In genomic region chr1:174965006-174965971, GRCh38 we compare ENCODE assay signal across 8 cellular contexts. TPM values are rescaled to one million over a fixed set of nuclear protein-coding genes. Genes with fewer than 3 reads are reported as not detected.
DNase-seq lines count a peak whose midpoint lies in the region; ATAC-seq and TF ChIP-seq lines count a peak whose summit lies in the region.

No MANE protein-coding gene starts in this region.

- WGBS in adipose tissue, 3 donors, result 41 to 44% (median 42%) methylated on average over 4 of the region's 4 CpGs

- peaks cover 35 to 60% of the 10 kb centered on the region in 2 donors for H3K4me1 ChIP-seq in thoracic aorta (ENCODE audit: control insufficient read depth in 1 of 2, low read depth in 2 of 2)

- no peaks in the 10 kb centered on the region for H3K27me3 Mint-ChIP-seq in activated CD4-positive, alpha-beta T cell treated with anti-CD3 and anti-CD28 coated beads, Interleukin-2, amount 10 ng/mL, durations not matched to agents 24 days and 14 days

- no peaks in the 10 kb centered on the region for H3K36me3 ChIP-seq in thoracic aorta

- intact Hi-C loops in activated CD4-positive, alpha-beta T cell treated with anti-CD3 and anti-CD28 coated beads, Interleukin-2, amount 10 ng/mL, durations not matched to agents 24 days and 14 days (cut with micrococcal nuclease), result loop anchor here (1.0 to 10.0 kb wide), 6 partner anchors 26 to 940 kb away; partner anchors contain the start of genes MRPS14, RABGAP1L and RC3H1

- no peaks in the 10 kb centered on the region for H3K9me3 Mint-ChIP-seq in activated CD4-positive, alpha-beta T cell treated with anti-CD3 and anti-CD28 coated beads, Interleukin-2, amount 10 ng/mL, durations not matched to agents 24 days and 14 days

- TF ChIP-seq CTCF in thoracic aorta (IDR thresholded peaks at IDR 0.05), result no peak

- DNase-seq in activated CD4-positive, alpha-beta T cell treated with anti-CD3 and anti-CD28 coated beads, Interleukin-2, amount 10 ng/mL, durations not matched to agents 24 days and 14 days, result peak; percentile 79
- DNase-seq in activated CD4-positive, alpha-beta T cell treated with anti-CD3 and anti-CD28 coated beads for 48 hours, result no peak
- no peak for DNase-seq in left lobe of liver (ENCODE audit: low spot score)
- no peak for DNase-seq in thoracic aorta (ENCODE audit: low spot score)
- no peak for DNase-seq in NCI-H446 (lab: John Stamatoyannopoulos, UW)
- no peak for DNase-seq in NCI-H1092 treated with DMSO at 0.1 percent for 48 hours (lab: John Stamatoyannopoulos, UW)
- DNase-seq in COLO668 (lab: John Stamatoyannopoulos, UW; ENCODE audit: unreplicated experiment), result no peak

- H3K4me3 Mint-ChIP-seq in activated CD4-positive, alpha-beta T cell treated with anti-CD3 and anti-CD28 coated beads, Interleukin-2, amount 10 ng/mL, durations not matched to agents 24 days and 14 days, result peak overlapping the region; percentile 84

- peak overlapping the region; percentile 2 for H3K4me3 ChIP-seq in thoracic aorta

- no peaks in the 10 kb centered on the region for H3K9me3 ChIP-seq in thoracic aorta

- H3K27ac ChIP-seq in adipose tissue (ENCODE audit: low read depth, low read length) (peak overlapping the region; percentile 11), thoracic aorta (peak overlapping the region; percentile 20 to 56)

- peak overlapping the region; percentile 89 for H3K27ac Mint-ChIP-seq in activated CD4-positive, alpha-beta T cell treated with anti-CD3 and anti-CD28 coated beads, Interleukin-2, amount 10 ng/mL, durations not matched to agents 24 days and 14 days

- H3K27me3 ChIP-seq in thoracic aorta (replicated peaks; ENCODE audit: insufficient read depth), result no peaks in the 10 kb centered on the region

- ATAC-seq in left lobe of liver, result peak; percentile 72
- no peak for ATAC-seq in thoracic aorta (ENCODE audit: insufficient number of reproducible peaks, low FRiP score, low read depth)

- H3K36me3 Mint-ChIP-seq in activated CD4-positive, alpha-beta T cell treated with anti-CD3 and anti-CD28 coated beads, Interleukin-2, amount 10 ng/mL, durations not matched to agents 24 days and 14 days (ENCODE audit: low read depth), result peaks cover 5% of the 10 kb centered on the region

- H3K4me1 Mint-ChIP-seq in activated CD4-positive, alpha-beta T cell treated with anti-CD3 and anti-CD28 coated beads, Interleukin-2, amount 10 ng/mL, durations not matched to agents 24 days and 14 days, result peaks cover 57% of the 10 kb centered on the region

RNA-seq across cellular contexts. Expression of gene CACYBP, which starts 34.5 kb away (rescaled TPM):
- total RNA-seq in activated CD4-positive, alpha-beta T cell treated with anti-CD3 and anti-CD28 coated beads, Interleukin-2, amount 10 ng/mL, durations not matched to agents 24 days and 14 days, result 385 and 389 TPM in 2 replicates
- 100 to 1,000 TPM in 1 of 3 donors, 10 to 100 TPM in 2; 42.8 to 106 (median 70.1) TPM for polyA plus RNA-seq in adipose tissue
- 27.8 TPM for total RNA-seq in left lobe of liver
- total RNA-seq in thoracic aorta, result 10 to 100 TPM; 54.8 to 55.0 TPM

RNA-seq across cellular contexts. Expression of gene MRPS14, which starts 57.9 kb away (rescaled TPM):
- total RNA-seq in activated CD4-positive, alpha-beta T cell treated with anti-CD3 and anti-CD28 coated beads, Interleukin-2, amount 10 ng/mL, durations not matched to agents 24 days and 14 days, result 28.9 and 33.5 TPM in 2 replicates
- polyA plus RNA-seq in adipose tissue, result 10 to 100 TPM; 20.1 to 38.9 (median 27.0) TPM
- 20.4 TPM for total RNA-seq in left lobe of liver
- 10 to 100 TPM; 13.5 to 24.2 TPM for total RNA-seq in thoracic aorta
